ENCODE assay signal across 7 cellular contexts in genomic region chr10:119518176-119518575, GRCh38. TPM values are rescaled to one million over a fixed set of nuclear protein-coding genes. Genes with fewer than 3 reads are reported as not detected.
DNase-seq lines count a peak whose midpoint lies in the region; ATAC-seq lines count a peak whose summit lies in the region.

No MANE protein-coding gene starts in this region.

- H3K79me2 ChIP-seq in mesendoderm (ENCODE audit: control insufficient read depth, insufficient read depth, low read length) = no peaks in the 10 kb centered on the region

- H3K36me3 ChIP-seq in mesendoderm (ENCODE audit: control insufficient read depth, insufficient read depth, low read length) = no peaks in the 10 kb centered on the region

- no peaks in the 10 kb centered on the region for H3K9me3 Mint-ChIP-seq in activated CD4-positive, alpha-beta memory T cell treated with anti-CD3 and anti-CD28 coated beads for 36 hours

- H4K8ac ChIP-seq in mesendoderm (ENCODE audit: low read depth, low read length) = no peak overlapping the region

- peak overlapping the region; percentile 55 for H3K4me3 Mint-ChIP-seq in activated CD4-positive, alpha-beta memory T cell treated with anti-CD3 and anti-CD28 coated beads for 36 hours

- H3K79me1 ChIP-seq in mesendoderm (ENCODE audit: low read length) = no peaks in the 10 kb centered on the region

- POLR2A ChIA-PET in activated CD4-positive, alpha-beta memory T cell treated with anti-CD3 and anti-CD28 coated beads for 36 hours (lab: Charles Lee) = interaction anchor here (0.7 to 2.9 kb wide), 9 partner anchors 9 to 131 kb away, joined by 3 to 20 read pairs (median 5); partner anchors contain the start of gene RGS10

- H4K5ac ChIP-seq in mesendoderm (ENCODE audit: low read length) = no peak overlapping the region

- no peak for DNase-seq in activated CD4-positive, alpha-beta memory T cell treated with anti-CD3 and anti-CD28 coated beads for 36 hours
- no peak for DNase-seq in SKM-1 treated with dmso at 0.1 percent for 144 hours (lab: John Stamatoyannopoulos, UW; ENCODE audit: unreplicated experiment)
- no peak for DNase-seq in mesendoderm
- DNase-seq in NCI-H2196 treated with DMSO at 0.1 percent for 48 hours (lab: John Stamatoyannopoulos, UW; ENCODE audit: unreplicated experiment) = no peak

- H3K27me3 ChIP-seq in mesendoderm (ENCODE audit: insufficient read depth, low read length, poor library complexity) = no peaks in the 10 kb centered on the region

- H3K36me3 Mint-ChIP-seq in activated CD4-positive, alpha-beta memory T cell treated with anti-CD3 and anti-CD28 coated beads for 36 hours = peaks cover 35% of the 10 kb centered on the region

- no peak overlapping the region for H3K18ac ChIP-seq in mesendoderm (ENCODE audit: low read length)

- no peaks in the 10 kb centered on the region for H3K27me3 Mint-ChIP-seq in activated CD4-positive, alpha-beta memory T cell treated with anti-CD3 and anti-CD28 coated beads for 36 hours

- WGBS in mesendoderm (ENCODE audit: extremely low coverage, insufficient coverage, low lambda C conversion rate) = no CpG with 5 or more reads among the region's 9 CpGs

- no peak overlapping the region for H3K4me3 ChIP-seq in skin epidermis
- no peak overlapping the region for H3K4me3 ChIP-seq in mesendoderm (ENCODE audit: low read length)

- H3K4me2 ChIP-seq in mesendoderm (ENCODE audit: low read length) = no peak overlapping the region

- no peak overlapping the region for H3K56ac ChIP-seq in mesendoderm (ENCODE audit: low read length)

- H3K27ac ChIP-seq in skin epidermis = peak overlapping the region in 18 of 21 experiments; percentile 9 to 96 (median 74)
- no peak overlapping the region for H3K27ac ChIP-seq in mesendoderm (ENCODE audit: low read depth, low read length)

- peaks cover 7% of the 10 kb centered on the region for H3K4me1 ChIP-seq in mesendoderm (ENCODE audit: control insufficient read depth, low read depth, low read length)

- CTCF ChIA-PET in activated CD4-positive, alpha-beta memory T cell treated with anti-CD3 and anti-CD28 coated beads for 36 hours (lab: Charles Lee) = interaction anchor here (0.9 to 5.0 kb wide), 5 partner anchors 12 to 319 kb away, joined by 3 to 26 read pairs (median 4); partner anchors contain the start of gene RGS10

- peaks cover 62% of the 10 kb centered on the region for H3K4me1 Mint-ChIP-seq in activated CD4-positive, alpha-beta memory T cell treated with anti-CD3 and anti-CD28 coated beads for 36 hours (ENCODE audit: low read depth)

- H3K9ac ChIP-seq in mesendoderm (ENCODE audit: low read length) = no peak overlapping the region

- no peak overlapping the region for H2BK5ac ChIP-seq in mesendoderm (ENCODE audit: low read length)

- intact Hi-C loops in activated CD4-positive, alpha-beta memory T cell treated with anti-CD3 and anti-CD28 coated beads for 36 hours (cut with micrococcal nuclease) = loop anchor here (5.0 kb wide), 1 partner anchor 211 kb away; no protein-coding TSS in a partner anchor

- ATAC-seq in GM19395 (IDR thresholded peaks at IDR 0.05; ENCODE audit: unreplicated experiment) = peak; percentile 20
- peak; percentile 13 for ATAC-seq in HG02852 (IDR thresholded peaks at IDR 0.05; ENCODE audit: unreplicated experiment)

- no peak overlapping the region for H2BK15ac ChIP-seq in mesendoderm (replicated peaks; ENCODE audit: low read depth)

- no peak overlapping the region for H2BK120ac ChIP-seq in mesendoderm (ENCODE audit: low read depth, low read length)

- H2AK5ac ChIP-seq in mesendoderm (ENCODE audit: low read length) = no peak overlapping the region

- H3K4ac ChIP-seq in mesendoderm (ENCODE audit: low read depth, low read length) = no peak overlapping the region

- H3K23ac ChIP-seq in mesendoderm (ENCODE audit: low read length) = no peak overlapping the region

- H3K27ac Mint-ChIP-seq in activated CD4-positive, alpha-beta memory T cell treated with anti-CD3 and anti-CD28 coated beads for 36 hours = peak overlapping the region; percentile 85

RNA-seq across cellular contexts. Expression of gene RGS10, which starts 24.3 kb away (rescaled TPM):
- 100 to 1,000 TPM; 158 to 173 TPM for total RNA-seq in activated CD4-positive, alpha-beta memory T cell treated with anti-CD3 and anti-CD28 coated beads for 36 hours
- 10.5 TPM for polyA plus RNA-seq in mesendoderm (2013, experiment 1 of 2)
- 10.2 TPM for polyA plus RNA-seq in mesendoderm (2013, experiment 2 of 2)
